Comparison of ENCODE assay signal across 1 cellular context in genomic region chr20:62381202-62381797, GRCh38.
TF ChIP-seq lines count a peak whose summit lies in the region.

No MANE protein-coding gene starts in this region.

TF ChIP-seq in K562, 482 proteins besides CTCF, POLR2A, EP300 and RAD21:
- TF ChIP-seq PRDM10 (IDR thresholded peaks at IDR 0.05; ENCODE audit: partially characterized antibody) = peak; percentile 74
- TF ChIP-seq ZNF830 (CRISPR knock-in tag; IDR thresholded peaks at IDR 0.05) = no peak
- no peak for TF ChIP-seq KLF10 (CRISPR knock-in tag; IDR thresholded peaks at IDR 0.05)
- no peak for TF ChIP-seq SOX6 (IDR thresholded peaks at IDR 0.05)
- 0 out of 2 replicates have a peak, but pooled peaks have one; percentile 26 for TF ChIP-seq MYNN (IDR thresholded peaks at IDR 0.05)
- no peak for TF ChIP-seq MYNN (CRISPR knock-in tag; IDR thresholded peaks at IDR 0.05)
- TF ChIP-seq MIER1 (IDR thresholded peaks at IDR 0.05; ENCODE audit: low read depth) = no peak
- no peak for TF ChIP-seq TARDBP (IDR thresholded peaks at IDR 0.05)
- TF ChIP-seq ATF3 (IDR thresholded peaks at IDR 0.05) = peak; percentile 41; the same call in 1 of the 2 replicates
- TF ChIP-seq ATF3 (CRISPR knock-in tag; conservative IDR thresholded peaks at IDR 0.05) = no peak
- no peak for TF ChIP-seq AFF1 (IDR thresholded peaks at IDR 0.05; ENCODE audit: low read depth in 1 of 2, partially characterized antibody in 2 of 2)
- TF ChIP-seq ZNF124 (CRISPR knock-in tag; IDR thresholded peaks at IDR 0.05) = no peak
- peak; percentile 25; the same call in 1 of the 2 replicates for TF ChIP-seq PKNOX1 (IDR thresholded peaks at IDR 0.05)
- TF ChIP-seq CEBPZ (IDR thresholded peaks at IDR 0.05; ENCODE audit: borderline replicate concordance, low read depth, low read length) = no peak
- no peak for TF ChIP-seq GTF2E2 (tag; IDR thresholded peaks at IDR 0.05)
- TF ChIP-seq PREB (CRISPR knock-in tag; IDR thresholded peaks at IDR 0.05) = no peak
- TF ChIP-seq E2F8 (IDR thresholded peaks at IDR 0.05; ENCODE audit: low read depth, partially characterized antibody) = no peak
